In genomic region chr17:5703736-5704135, GRCh38 we compare ENCODE assay signal across 22 cellular contexts.
"Had no signal": no experiment of that assay in that cellular context is flagged by ENCODE, and none has a peak within 500 bp of the region (broad histone marks: within the 10 kb centered on the region; RNA-seq: fewer than 3 reads in every experiment).

No MANE protein-coding gene starts in this region.

- H3K4me1 ChIP-seq: esophagus squamous epithelium, psoas muscle, right lobe of liver, testis, tibial nerve had no signal

- H3K36me3 Mint-ChIP-seq: mesothelial cell of epicardium; natural killer cell; neural progenitor cell; stimulated activated naive B cell treated with anti-CD40 and anti-IgM and Interleukin-4, amounts not matched to agents 10 μg/mL and 1 μg/mL and 100 μg/mL, for 72 hours had no signal

- H3K9me3 Mint-ChIP-seq: natural killer cell; stimulated activated naive CD8-positive, alpha-beta T cell treated with anti-CD3 and anti-CD28 coated beads, Interleukin-15, amount 100 ng/mL, for 72 hours had no signal

- H2AFZ ChIP-seq: neural progenitor cell had no signal

- DNase-seq: central memory CD4-positive, alpha-beta T cell; dorsolateral prefrontal cortex; effector memory CD4-positive, alpha-beta T cell; esophagus squamous epithelium; foreskin fibroblast; left colon; mammary epithelial cell; natural killer cell; occipital lobe; psoas muscle; retina; right lobe of liver; stimulated activated CD4-positive, alpha-beta T cell treated with anti-CD3 and anti-CD28 coated beads, Interleukin-2, amount 100 ng/mL, for 24 hours; stimulated activated CD4-positive, alpha-beta T cell treated with anti-CD3 and anti-CD28 coated beads, Interleukin-4, amount 100 ng/mL, for 4 hours; stimulated activated naive B cell treated with anti-CD40 and anti-IgM and Interleukin-4, amounts not matched to agents 10 μg/mL and 1 μg/mL and 100 μg/mL, for 72 hours; stimulated activated naive CD8-positive, alpha-beta T cell treated with anti-CD3 and anti-CD28 coated beads, Interleukin-15, amount 100 ng/mL, for 72 hours; testis had no signal

- H3K4me2 ChIP-seq: neural progenitor cell had no signal

- H3K9ac ChIP-seq: neural progenitor cell had no signal

- H3K4me3 Mint-ChIP-seq: mesothelial cell of epicardium; natural killer cell; stimulated activated naive B cell treated with anti-CD40 and anti-IgM and Interleukin-4, amounts not matched to agents 10 μg/mL and 1 μg/mL and 100 μg/mL, for 72 hours; stimulated activated naive CD8-positive, alpha-beta T cell treated with anti-CD3 and anti-CD28 coated beads, Interleukin-15, amount 100 ng/mL, for 72 hours had no signal

- H3K4me3 ChIP-seq: coronary artery, dorsolateral prefrontal cortex, esophagus squamous epithelium, neural progenitor cell, psoas muscle, right lobe of liver, testis, tibial nerve had no signal

- H3K9me3 ChIP-seq: right lobe of liver, testis had no signal

- H3K27ac ChIP-seq: coronary artery, dorsolateral prefrontal cortex, epithelial cell of prostate, esophagus squamous epithelium, neural progenitor cell, psoas muscle, right lobe of liver, testis, tibial nerve had no signal

- H3K36me3 ChIP-seq: esophagus squamous epithelium, neural progenitor cell, right lobe of liver, tibial nerve had no signal

- ATAC-seq: left colon; natural killer cell; psoas muscle; right lobe of liver; stimulated activated naive B cell treated with anti-CD40 and anti-IgM and Interleukin-4, amounts not matched to agents 10 μg/mL and 1 μg/mL and 100 μg/mL, for 72 hours; stimulated activated naive CD8-positive, alpha-beta T cell treated with anti-CD3 and anti-CD28 coated beads, Interleukin-15, amount 100 ng/mL, for 72 hours had no signal

- H3K4me1 Mint-ChIP-seq: mesothelial cell of epicardium; natural killer cell; stimulated activated naive B cell treated with anti-CD40 and anti-IgM and Interleukin-4, amounts not matched to agents 10 μg/mL and 1 μg/mL and 100 μg/mL, for 72 hours; stimulated activated naive CD8-positive, alpha-beta T cell treated with anti-CD3 and anti-CD28 coated beads, Interleukin-15, amount 100 ng/mL, for 72 hours had no signal

- H3K27me3 ChIP-seq: right lobe of liver, testis, tibial nerve had no signal

- H3K27ac Mint-ChIP-seq: mesothelial cell of epicardium; natural killer cell; stimulated activated naive B cell treated with anti-CD40 and anti-IgM and Interleukin-4, amounts not matched to agents 10 μg/mL and 1 μg/mL and 100 μg/mL, for 72 hours had no signal
